8 cellular contexts compared by ENCODE assay signal in the genomic region with DNA sequence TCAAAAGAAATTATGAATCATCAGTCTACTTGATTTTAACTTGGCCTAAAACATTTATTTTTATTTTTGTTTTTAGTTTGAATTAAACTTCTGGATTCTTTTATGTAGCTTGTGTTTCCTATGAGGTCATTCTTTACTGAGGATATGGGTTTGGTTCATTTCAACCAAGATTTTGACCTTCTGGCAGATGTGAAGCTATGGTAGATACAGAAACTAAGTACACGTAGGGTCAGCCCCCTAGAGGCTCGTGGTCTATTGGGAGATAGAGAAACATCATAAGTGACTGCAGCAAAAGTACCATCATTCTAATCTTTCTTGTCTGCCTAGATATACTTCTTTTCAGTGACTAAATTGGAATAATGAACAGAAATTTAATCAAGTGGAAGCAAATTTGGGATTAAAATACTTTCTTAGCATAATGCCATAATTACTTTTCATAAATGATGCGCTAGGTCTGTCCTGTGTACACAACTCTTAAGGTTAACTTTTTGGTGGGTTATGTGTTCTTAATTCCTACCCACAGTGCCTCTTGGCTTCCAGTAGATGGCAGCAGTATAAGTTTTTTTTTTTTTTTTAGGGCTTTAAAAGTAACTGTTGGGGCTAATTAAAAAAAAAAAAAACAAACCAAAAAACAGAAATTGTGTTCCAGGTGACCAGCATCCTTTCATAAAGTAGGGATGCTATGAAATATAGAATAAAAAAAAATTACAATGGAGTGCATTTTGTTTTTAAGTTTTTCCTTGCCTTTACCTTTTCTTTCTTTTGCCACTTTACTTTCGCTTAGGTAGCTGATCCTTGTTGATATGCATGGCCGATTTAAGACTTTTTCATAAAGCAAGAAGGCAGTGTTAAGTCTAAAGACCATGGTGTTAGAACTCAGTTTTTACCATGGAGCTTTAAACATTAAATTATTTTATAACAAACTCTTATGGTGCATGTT. TPM values are rescaled to one million over a fixed set of nuclear protein-coding genes. Genes with fewer than 3 reads are reported as not detected.
DNase-seq lines count a peak whose midpoint lies in the region; ATAC-seq, FAIRE-seq and TF ChIP-seq lines count a peak whose summit lies in the region.

No MANE protein-coding gene starts in this region.

- peaks cover 2% of the 10 kb centered on the region for H3K9me1 ChIP-seq in endothelial cell of umbilical vein (replicated peaks; ENCODE audit: control insufficient read depth, extremely low read depth, insufficient read depth, low read length)

- H3K36me3 ChIP-seq in endothelial cell of umbilical vein (ENCODE audit: control insufficient read depth in 2 of 2, extremely low read depth in 1 of 2, insufficient read depth in 2 of 2, low read length in 2 of 2) (peaks cover 7 to 21% of the 10 kb centered on the region in 2 experiments), pancreas (peaks cover 0 to 13% (median 0%) of the 10 kb centered on the region in 3 donors)

- H3K27ac ChIP-seq in endothelial cell of umbilical vein (ENCODE audit: insufficient read depth, low read depth, low read length) (peak overlapping the region; percentile 45), pancreas (no peak overlapping the region), coronary artery (no peak overlapping the region)

- peak; percentile 29 to 30 for TF ChIP-seq CTCF in endothelial cell of umbilical vein (IDR thresholded peaks at IDR 0.05; ENCODE audit: extremely low read depth in 1 of 2, insufficient read depth in 1 of 2, low read depth in 1 of 2, low read length in 2 of 2)
- TF ChIP-seq CTCF in pancreas (IDR thresholded peaks at IDR 0.05) = peak in 3 of 4 donors; percentile 12 to 48 (median 43)
- TF ChIP-seq CTCF in coronary artery (IDR thresholded peaks at IDR 0.05) = no peak

- CTCF ChIA-PET in endothelial cell of umbilical vein (lab: Charles Lee) = interaction anchor here (0.6 to 3.3 kb wide), 48 partner anchors 9 to 443 kb away, joined by 3 to 41 read pairs (median 4); no protein-coding TSS in a partner anchor

- TF ChIP-seq POLR2A in endothelial cell of umbilical vein (IDR thresholded peaks at IDR 0.05; ENCODE audit: low read depth, low read length) = no peak

- FAIRE-seq in endothelial cell of umbilical vein (lab: Jason Lieb, UNC) (no peak), pancreas (lab: Jason Lieb, UNC) (peak; percentile 13)

- no peaks in the 10 kb centered on the region for H3K9me3 ChIP-seq in endothelial cell of umbilical vein (replicated peaks; ENCODE audit: control insufficient read depth, insufficient read depth, low read length)
- no peaks in the 10 kb centered on the region for H3K9me3 ChIP-seq in pancreas

- peaks cover 68% of the 10 kb centered on the region for H3K79me2 ChIP-seq in endothelial cell of umbilical vein (ENCODE audit: control insufficient read depth, insufficient read depth, low read length)

- dilution Hi-C loops in endothelial cell of umbilical vein (cut with MboI; ENCODE audit: extremely low pct_ligation_motif_present, low sequenced_read_pairs) = no loop called here

- H2AFZ ChIP-seq in endothelial cell of umbilical vein (ENCODE audit: low read depth, low read length) = no peak overlapping the region

- no TSS peak for BruUV-seq in endothelial cell of umbilical vein (replicated peaks; lab: Mats Ljungman, UMichigan)

- no peaks in the 10 kb centered on the region for H3K27me3 ChIP-seq in endothelial cell of umbilical vein (ENCODE audit: control insufficient read depth in 2 of 2, insufficient read depth in 2 of 2, low read length in 2 of 2)
- no peaks in the 10 kb centered on the region for H3K27me3 ChIP-seq in pancreas

- ATAC-seq in pancreas (peak in 3 of 4 donors; percentile 60 to 72 (median 60)), GM21526 (IDR thresholded peaks at IDR 0.05; ENCODE audit: low FRiP score, unreplicated experiment) (no peak)

- H3K4me1 ChIP-seq in endothelial cell of umbilical vein (ENCODE audit: control insufficient read depth, extremely low read depth, insufficient read depth, low read length) (peaks cover 2% of the 10 kb centered on the region), pancreas (peaks cover 0 to 12% (median 0%) of the 10 kb centered on the region in 3 donors)

- peak; percentile 19 for DNase-seq in activated CD4-positive, alpha-beta T cell treated with anti-CD3 and anti-CD28 coated beads for 48 hours
- no peak for DNase-seq in activated CD4-positive, alpha-beta T cell treated with anti-CD3 and anti-CD28 coated beads, Interleukin-2, amount 50 U/mL, for 1 hour
- DNase-seq in NCI-H69 (lab: John Stamatoyannopoulos, UW) (peak; percentile 60), endothelial cell of umbilical vein (ENCODE audit: low read depth, low spot score) (peak; percentile 58), pancreas (no peak), islet precursor cell (no peak), coronary artery (ENCODE audit: low spot score) (no peak)

- peaks cover 19% of the 10 kb centered on the region for H4K20me1 ChIP-seq in endothelial cell of umbilical vein (replicated peaks; ENCODE audit: control insufficient read depth, extremely low read depth, insufficient read depth, low read length)

- H3K9ac ChIP-seq in endothelial cell of umbilical vein (replicated peaks; ENCODE audit: extremely low read depth, insufficient read depth, low read length) = no peak overlapping the region

- intact Hi-C loops in endothelial cell of umbilical vein (cut with micrococcal nuclease) (loop anchor here (1.0 kb wide), 4 partner anchors 9 to 437 kb away; no protein-coding TSS in a partner anchor), pancreas (cut with DNase I) (loop anchor here in 1 of 3 donors (10.0 kb wide), 1 partner anchor 430 kb away; no protein-coding TSS in a partner anchor)

- peak overlapping the region; percentile 12 for H3K4me2 ChIP-seq in endothelial cell of umbilical vein (ENCODE audit: insufficient read depth, low read length)

- POLR2A ChIA-PET in endothelial cell of umbilical vein (lab: Charles Lee) = interaction anchor here (0.5 to 0.6 kb wide), 2 partner anchors 22 to 263 kb away, joined by 3 read pairs; no protein-coding TSS in a partner anchor

- H3K4me3 ChIP-seq in endothelial cell of umbilical vein (replicated peaks in 1 of 3; ENCODE audit: insufficient read depth in 1 of 3, low read depth in 1 of 3, low read length in 3 of 3) (no peak overlapping the region), pancreas (no peak overlapping the region), coronary artery (no peak overlapping the region)

- WGBS in pancreas, 2 donors = 43 to 54% methylated on average over 5 of the region's 5 CpGs

TF ChIP-seq in endothelial cell of umbilical vein, 7 proteins besides CTCF, POLR2A, EP300 and RAD21:
- TF ChIP-seq FOS (IDR thresholded peaks at IDR 0.05; ENCODE audit: borderline replicate concordance, insufficient read depth, low read length) = no peak

RNA-seq across cellular contexts. Expression of gene LRRTM2, which starts 49.9 kb away (rescaled TPM):
- 0.14 and 0.20 TPM in 2 replicates for total RNA-seq in endothelial cell of umbilical vein
- 0.06 and 0.10 TPM in 2 replicates for polyA plus RNA-seq in endothelial cell of umbilical vein
- 0.08 and 0.09 TPM in 2 replicates for polyA plus RNA-seq in endothelial cell of umbilical vein (2011; cell fraction: cytosol; rRNA removed)
- 0.17 and 0.21 TPM in 2 replicates for polyA plus RNA-seq in endothelial cell of umbilical vein (2011; cell fraction: nucleus; rRNA removed)
- 0.33 and 0.51 TPM in 2 replicates for polyA plus RNA-seq in endothelial cell of umbilical vein (2012)
- 0.34 and 0.42 TPM in 2 replicates for polyA minus RNA-seq in endothelial cell of umbilical vein
- not detected for polyA minus RNA-seq in endothelial cell of umbilical vein (2011; cell fraction: cytosol; rRNA and poly(A)+ RNA removed)
- 0.58 and 0.82 TPM in 2 replicates for polyA minus RNA-seq in endothelial cell of umbilical vein (2011; cell fraction: nucleus; rRNA and poly(A)+ RNA removed)
- total RNA-seq in pancreas = under 1 TPM; 0.12 to 0.61 (median 0.31) TPM
- under 1 TPM; 0.08 to 0.21 TPM for polyA plus RNA-seq in pancreas

Comparison
In these comparisons a context has a peak if more than half of its experiments do, and no peak if none do; other contexts are left out.
1. DNase-seq: peak in activated CD4-positive, alpha-beta T cell treated with anti-CD3 and anti-CD28 coated beads for 48 hours (single experiment), NCI-H69 (single experiment) and endothelial cell of umbilical vein (single experiment); none in activated CD4-positive, alpha-beta T cell treated with anti-CD3 and anti-CD28 coated beads, Interleukin-2, amount 50 U/mL, for 1 hour (single experiment), pancreas (0 of 6), islet precursor cell (single experiment) and coronary artery (single experiment).